8 cellular contexts compared by ENCODE assay signal in the genomic region with DNA sequence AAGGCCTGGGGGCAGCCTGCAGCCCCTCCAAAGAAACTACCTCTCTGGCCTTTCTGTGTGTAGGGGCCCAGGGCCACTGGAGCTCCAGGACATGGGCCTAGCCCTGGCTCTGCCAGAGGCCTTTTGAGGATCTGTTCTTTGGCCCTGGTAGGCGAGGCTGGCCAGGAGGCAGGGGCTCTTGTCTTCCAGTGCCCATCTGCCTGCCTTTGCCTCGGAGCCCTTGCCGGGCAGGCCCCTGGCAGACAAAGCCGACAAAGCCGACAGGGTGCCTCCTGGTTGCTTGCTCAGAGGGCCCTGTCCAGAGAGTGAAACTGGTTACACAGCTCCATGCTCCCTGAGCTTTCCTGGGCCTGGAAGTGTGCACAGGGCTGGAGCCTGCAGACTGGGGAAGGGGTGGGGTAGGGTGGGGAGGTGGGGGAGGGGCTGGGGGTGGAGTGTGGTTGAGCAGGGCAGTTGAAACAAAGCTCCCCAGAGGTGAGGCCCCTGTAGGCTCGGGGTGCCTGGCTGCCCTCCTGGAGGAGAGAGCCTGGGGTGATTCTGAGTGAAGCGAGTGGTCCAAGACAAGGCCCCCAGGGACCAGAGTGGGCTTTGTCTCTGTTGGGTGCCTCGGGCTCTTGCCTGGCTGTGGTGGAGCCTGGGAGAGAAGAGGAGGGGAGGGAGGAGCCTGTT. TPM values are rescaled to one million over a fixed set of nuclear protein-coding genes. Genes with fewer than 3 reads are reported as not detected.
A peak's percentile ranks its signal among the peaks of the same experiment; 100 is the strongest.
DNase-seq lines count a peak whose midpoint lies in the region; ATAC-seq and TF ChIP-seq lines count a peak whose summit lies in the region.

No MANE protein-coding gene starts in this region.

- H3K9me2 ChIP-seq in hepatocyte (replicated peaks; ENCODE audit: insufficient read depth), result no peaks in the 10 kb centered on the region

- no peak overlapping the region for H2AFZ ChIP-seq in hepatocyte

- no peaks in the 10 kb centered on the region for H3K27me3 ChIP-seq in hepatocyte

- H3K79me2 ChIP-seq in hepatocyte, result peaks cover 38% of the 10 kb centered on the region

- peak; percentile 53 for DNase-seq in activated CD4-positive, alpha-beta T cell treated with anti-CD3 and anti-CD28 coated beads for 36 hours
- no peak for DNase-seq in activated CD4-positive, alpha-beta T cell treated with anti-CD3 and anti-CD28 coated beads, Interleukin-2, amount 50 U/mL, for 1 hour
- DNase-seq in NCI-H510A (lab: John Stamatoyannopoulos, UW) (peak; percentile 75), amniotic stem cell (lab: John Stamatoyannopoulos, UW) (peak; percentile 10), hepatocyte (ENCODE audit: low spot score) (peak; percentile 68), sciatic nerve (ENCODE audit: low spot score) (no peak)
- no peak for DNase-seq in effector CD4-positive, alpha-beta T cell

- WGBS in hepatocyte (ENCODE audit: low lambda C conversion rate, missing lambda C conversion rate), result 14% methylated on average over 7 of the region's 8 CpGs

- CTCF ChIA-PET in activated CD4-positive, alpha-beta T cell treated with anti-CD3 and anti-CD28 coated beads for 36 hours (lab: Charles Lee), result interaction anchor here (0.5 to 7.8 kb wide), 24 partner anchors 8 to 643 kb away, joined by 3 to 96 read pairs (median 3); a partner anchor contains a TSS

- peak; percentile 28 for ATAC-seq in activated CD4-positive, alpha-beta T cell treated with anti-CD3 and anti-CD28 coated beads for 36 hours
- ATAC-seq in HG02884 (IDR thresholded peaks at IDR 0.05; ENCODE audit: unreplicated experiment) (peak; percentile 13), sciatic nerve (peak; percentile 9)

- no peaks in the 10 kb centered on the region for H3K36me3 ChIP-seq in hepatocyte (replicated peaks; ENCODE audit: insufficient read depth, low read depth)

- no peaks in the 10 kb centered on the region for H3K9me3 ChIP-seq in hepatocyte (ENCODE audit: low read depth)

- peaks cover 24% of the 10 kb centered on the region for H3K36me3 Mint-ChIP-seq in activated CD4-positive, alpha-beta T cell treated with anti-CD3 and anti-CD28 coated beads for 36 hours (ENCODE audit: low read depth)

- H3K4me3 ChIP-seq in hepatocyte, result peak overlapping the region; percentile 20

- peak overlapping the region; percentile 82 for H3K4me2 ChIP-seq in hepatocyte

- TF ChIP-seq CTCF in hepatocyte (IDR thresholded peaks at IDR 0.05; ENCODE audit: poor library complexity), result no peak

- H3K27me3 Mint-ChIP-seq in activated CD4-positive, alpha-beta T cell treated with anti-CD3 and anti-CD28 coated beads for 36 hours, result no peaks in the 10 kb centered on the region

- no peaks in the 10 kb centered on the region for H3K9me3 Mint-ChIP-seq in activated CD4-positive, alpha-beta T cell treated with anti-CD3 and anti-CD28 coated beads for 36 hours (ENCODE audit: low read depth)

- peak overlapping the region; percentile 99 for H3K27ac Mint-ChIP-seq in activated CD4-positive, alpha-beta T cell treated with anti-CD3 and anti-CD28 coated beads for 36 hours

- peaks cover 56% of the 10 kb centered on the region for H3K4me1 ChIP-seq in hepatocyte (ENCODE audit: insufficient read depth)

- peak overlapping the region; percentile 100 for H3K27ac ChIP-seq in hepatocyte

- peaks cover 37% of the 10 kb centered on the region for H3K4me1 Mint-ChIP-seq in activated CD4-positive, alpha-beta T cell treated with anti-CD3 and anti-CD28 coated beads for 36 hours

- POLR2A ChIA-PET in activated CD4-positive, alpha-beta T cell treated with anti-CD3 and anti-CD28 coated beads for 36 hours (lab: Charles Lee), result interaction anchor here (0.9 to 1.8 kb wide), 5 partner anchors 9 to 484 kb away, joined by 3 to 7 read pairs (median 4); a partner anchor contains a TSS

- no peaks in the 10 kb centered on the region for H4K20me1 ChIP-seq in hepatocyte (ENCODE audit: insufficient read depth, poor library complexity, severe bottlenecking)

- peak overlapping the region; percentile 83 for H3K4me3 Mint-ChIP-seq in activated CD4-positive, alpha-beta T cell treated with anti-CD3 and anti-CD28 coated beads for 36 hours

- intact Hi-C loops in activated CD4-positive, alpha-beta T cell treated with anti-CD3 and anti-CD28 coated beads for 36 hours (cut with DNase I, micrococcal nuclease), result loop anchor here in 1 of 2 experiments (1.0 to 5.0 kb wide), 9 partner anchors 26 to 348 kb away; a partner anchor contains a TSS
- intact Hi-C loops in sciatic nerve (cut with DNase I), result loop anchor here (10.0 kb wide), 1 partner anchor 344 kb away; no protein-coding TSS in a partner anchor

RNA-seq across cellular contexts. Expression of a gene that starts 29.3 kb away (rescaled TPM):
- total RNA-seq in activated CD4-positive, alpha-beta T cell treated with anti-CD3 and anti-CD28 coated beads for 36 hours, result 10 to 100 TPM; 71.9 to 88.0 TPM
- total RNA-seq in hepatocyte (72.3 and 72.4 TPM in 2 replicates), sciatic nerve (78.2 TPM)
- 55.3 and 60.9 TPM in 2 replicates for polyA plus RNA-seq in hepatocyte

RNA-seq across cellular contexts. Expression of a gene that starts 29.9 kb away (rescaled TPM):
- 10 to 100 TPM; 13.2 to 18.9 TPM for total RNA-seq in activated CD4-positive, alpha-beta T cell treated with anti-CD3 and anti-CD28 coated beads for 36 hours
- 39.3 and 40.4 TPM in 2 replicates for total RNA-seq in hepatocyte
- polyA plus RNA-seq in hepatocyte, result 59.4 and 64.6 TPM in 2 replicates
- 37.4 TPM for total RNA-seq in sciatic nerve

RNA-seq across cellular contexts. Expression of a gene that starts 37.5 kb away (rescaled TPM):
- total RNA-seq in activated CD4-positive, alpha-beta T cell treated with anti-CD3 and anti-CD28 coated beads for 36 hours, result 1 to 10 TPM; 2.6 to 2.8 TPM
- total RNA-seq in hepatocyte (34.5 and 38.0 TPM in 2 replicates), sciatic nerve (39.3 TPM)
- 39.7 and 46.5 TPM in 2 replicates for polyA plus RNA-seq in hepatocyte

RNA-seq across cellular contexts. Expression of a gene that starts 59.6 kb away (rescaled TPM):
- 10 to 100 TPM; 15.1 to 16.4 TPM for total RNA-seq in activated CD4-positive, alpha-beta T cell treated with anti-CD3 and anti-CD28 coated beads for 36 hours
- total RNA-seq in hepatocyte (16.2 and 23.8 TPM in 2 replicates), sciatic nerve (10.3 TPM)
- polyA plus RNA-seq in hepatocyte, result 17.2 and 20.6 TPM in 2 replicates

Comparison
In these comparisons a context has a peak if more than half of its experiments do, and no peak if none do; other contexts are left out.
1. DNase-seq: peak in activated CD4-positive, alpha-beta T cell treated with anti-CD3 and anti-CD28 coated beads for 36 hours (single experiment), NCI-H510A (single experiment), amniotic stem cell (single experiment) and hepatocyte (single experiment); none in activated CD4-positive, alpha-beta T cell treated with anti-CD3 and anti-CD28 coated beads, Interleukin-2, amount 50 U/mL, for 1 hour (single experiment), sciatic nerve (single experiment) and effector CD4-positive, alpha-beta T cell (single experiment).
2. Peak in every context shown above with its lines, with median percentiles within 50 percentile points of each other: ATAC-seq.